ENCODE assay signal across 1 cellular context in genomic region chr12:12788675-12789368, GRCh38.
TF ChIP-seq lines count a peak whose summit lies in the region.

No MANE protein-coding gene starts in this region.

TF ChIP-seq in GM23338, 12 proteins besides CTCF, POLR2A, EP300 and RAD21 (continued from another document):
- TF ChIP-seq REST (IDR thresholded peaks at IDR 0.05; ENCODE audit: unreplicated experiment) (no peak), STAT1 (IDR thresholded peaks at IDR 0.05; ENCODE audit: unreplicated experiment) (no peak), CREB1 (CRISPR knock-in tag; IDR thresholded peaks at IDR 0.05; ENCODE audit: low read depth) (no peak), POLR2AphosphoS5 (IDR thresholded peaks at IDR 0.05; ENCODE audit: low read depth) (no peak), JUNB (IDR thresholded peaks at IDR 0.05; ENCODE audit: unreplicated experiment) (no peak), EZH2phosphoT487 (IDR thresholded peaks at IDR 0.05; ENCODE audit: unreplicated experiment) (no peak)
